In the genomic region with DNA sequence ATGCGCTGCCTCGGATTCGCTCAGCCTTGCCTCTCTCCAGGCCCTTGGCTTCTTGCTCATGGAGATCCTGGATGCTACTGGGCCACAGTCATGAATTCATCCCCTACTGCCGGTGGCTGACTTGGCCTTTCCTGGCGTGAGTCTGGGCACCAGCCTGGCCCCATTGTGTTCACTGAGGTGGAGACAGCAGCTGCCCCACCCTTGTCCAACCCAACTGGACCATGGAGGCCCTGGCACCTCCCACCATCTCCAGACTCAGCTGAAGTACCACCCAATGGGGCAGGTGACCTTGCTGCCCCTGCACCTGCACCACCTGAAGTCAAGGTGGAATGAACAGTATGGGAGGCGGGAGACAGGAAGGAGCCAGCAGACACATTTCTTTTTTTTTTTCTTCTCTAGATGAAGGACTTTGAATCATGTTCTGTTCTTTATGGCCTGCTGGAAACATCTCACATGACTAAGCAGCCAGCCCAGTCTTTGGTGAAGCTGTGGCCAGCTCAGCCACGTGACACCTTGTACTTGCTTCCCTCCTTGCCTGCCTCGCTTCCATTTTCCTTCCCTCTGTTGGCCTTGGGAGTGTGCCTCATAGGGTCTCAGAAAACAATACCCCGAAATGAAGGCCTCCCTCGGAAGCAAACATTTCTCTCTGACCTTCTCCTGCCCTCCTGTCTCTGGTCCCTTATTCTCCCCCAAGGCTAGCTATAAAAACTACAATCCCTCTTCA, we compare ENCODE assay signal across 1 cellular context.
TF ChIP-seq lines count a peak whose summit lies in the region.

No MANE protein-coding gene starts in this region.

TF ChIP-seq in K562, 482 proteins besides CTCF, POLR2A, EP300 and RAD21 (continued from another document and continues in another):
- TF ChIP-seq, protein P1, sequence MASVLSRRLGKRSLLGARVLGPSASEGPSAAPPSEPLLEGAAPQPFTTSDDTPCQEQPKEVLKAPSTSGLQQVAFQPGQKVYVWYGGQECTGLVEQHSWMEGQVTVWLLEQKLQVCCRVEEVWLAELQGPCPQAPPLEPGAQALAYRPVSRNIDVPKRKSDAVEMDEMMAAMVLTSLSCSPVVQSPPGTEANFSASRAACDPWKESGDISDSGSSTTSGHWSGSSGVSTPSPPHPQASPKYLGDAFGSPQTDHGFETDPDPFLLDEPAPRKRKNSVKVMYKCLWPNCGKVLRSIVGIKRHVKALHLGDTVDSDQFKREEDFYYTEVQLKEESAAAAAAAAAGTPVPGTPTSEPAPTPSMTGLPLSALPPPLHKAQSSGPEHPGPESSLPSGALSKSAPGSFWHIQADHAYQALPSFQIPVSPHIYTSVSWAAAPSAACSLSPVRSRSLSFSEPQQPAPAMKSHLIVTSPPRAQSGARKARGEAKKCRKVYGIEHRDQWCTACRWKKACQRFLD (CRISPR knock-in tag; IDR thresholded peaks at IDR 0.05): peak; percentile 98
- no peak for TF ChIP-seq NFIX (CRISPR knock-in tag; IDR thresholded peaks at IDR 0.05; ENCODE audit: low read depth)
- TF ChIP-seq ZNF431 (CRISPR knock-in tag; IDR thresholded peaks at IDR 0.05): no peak
- no peak for TF ChIP-seq ESRRA (IDR thresholded peaks at IDR 0.05; ENCODE audit: borderline replicate concordance, low read depth)
- TF ChIP-seq ZBED1 (IDR thresholded peaks at IDR 0.05): no peak
- no peak for TF ChIP-seq BRD4 (IDR thresholded peaks at IDR 0.05)
- TF ChIP-seq TAF15 (IDR thresholded peaks at IDR 0.05; ENCODE audit: low read depth, low read length): no peak
- TF ChIP-seq MCM5 (IDR thresholded peaks at IDR 0.05; ENCODE audit: low read depth): no peak
- no peak for TF ChIP-seq NELFE (IDR thresholded peaks at IDR 0.05; ENCODE audit: insufficient read depth, insufficient read length)
- TF ChIP-seq, protein P2, sequence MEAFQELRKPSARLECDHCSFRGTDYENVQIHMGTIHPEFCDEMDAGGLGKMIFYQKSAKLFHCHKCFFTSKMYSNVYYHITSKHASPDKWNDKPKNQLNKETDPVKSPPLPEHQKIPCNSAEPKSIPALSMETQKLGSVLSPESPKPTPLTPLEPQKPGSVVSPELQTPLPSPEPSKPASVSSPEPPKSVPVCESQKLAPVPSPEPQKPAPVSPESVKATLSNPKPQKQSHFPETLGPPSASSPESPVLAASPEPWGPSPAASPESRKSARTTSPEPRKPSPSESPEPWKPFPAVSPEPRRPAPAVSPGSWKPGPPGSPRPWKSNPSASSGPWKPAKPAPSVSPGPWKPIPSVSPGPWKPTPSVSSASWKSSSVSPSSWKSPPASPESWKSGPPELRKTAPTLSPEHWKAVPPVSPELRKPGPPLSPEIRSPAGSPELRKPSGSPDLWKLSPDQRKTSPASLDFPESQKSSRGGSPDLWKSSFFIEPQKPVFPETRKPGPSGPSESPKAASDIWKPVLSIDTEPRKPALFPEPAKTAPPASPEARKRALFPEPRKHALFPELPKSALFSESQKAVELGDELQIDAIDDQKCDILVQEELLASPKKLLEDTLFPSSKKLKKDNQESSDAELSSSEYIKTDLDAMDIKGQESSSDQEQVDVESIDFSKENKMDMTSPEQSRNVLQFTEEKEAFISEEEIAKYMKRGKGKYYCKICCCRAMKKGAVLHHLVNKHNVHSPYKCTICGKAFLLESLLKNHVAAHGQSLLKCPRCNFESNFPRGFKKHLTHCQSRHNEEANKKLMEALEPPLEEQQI (IDR thresholded peaks at IDR 0.05): no peak
- no peak for TF ChIP-seq LCOR (CRISPR knock-in tag; IDR thresholded peaks at IDR 0.05)
- TF ChIP-seq, protein P3, sequence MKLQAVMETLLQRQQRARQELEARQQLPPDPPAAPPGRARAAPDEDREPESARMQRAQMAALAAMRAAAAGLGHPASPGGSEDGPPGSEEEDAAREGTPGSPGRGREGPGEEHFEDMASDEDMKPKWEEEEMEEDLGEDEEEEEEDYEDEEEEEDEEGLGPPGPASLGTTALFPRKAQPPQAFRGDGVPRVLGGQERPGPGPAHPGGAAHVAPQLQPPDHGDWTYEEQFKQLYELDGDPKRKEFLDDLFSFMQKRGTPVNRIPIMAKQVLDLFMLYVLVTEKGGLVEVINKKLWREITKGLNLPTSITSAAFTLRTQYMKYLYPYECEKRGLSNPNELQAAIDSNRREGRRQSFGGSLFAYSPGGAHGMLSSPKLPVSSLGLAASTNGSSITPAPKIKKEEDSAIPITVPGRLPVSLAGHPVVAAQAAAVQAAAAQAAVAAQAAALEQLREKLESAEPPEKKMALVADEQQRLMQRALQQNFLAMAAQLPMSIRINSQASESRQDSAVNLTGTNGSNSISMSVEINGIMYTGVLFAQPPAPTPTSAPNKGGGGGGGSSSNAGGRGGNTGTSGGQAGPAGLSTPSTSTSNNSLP (IDR thresholded peaks at IDR 0.05; ENCODE audit: borderline replicate concordance, low read depth, low read length): no peak
- TF ChIP-seq, protein P4, sequence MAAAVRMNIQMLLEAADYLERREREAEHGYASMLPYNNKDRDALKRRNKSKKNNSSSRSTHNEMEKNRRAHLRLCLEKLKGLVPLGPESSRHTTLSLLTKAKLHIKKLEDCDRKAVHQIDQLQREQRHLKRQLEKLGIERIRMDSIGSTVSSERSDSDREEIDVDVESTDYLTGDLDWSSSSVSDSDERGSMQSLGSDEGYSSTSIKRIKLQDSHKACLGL (CRISPR knock-in tag; IDR thresholded peaks at IDR 0.05; ENCODE audit: borderline replicate concordance, poor library complexity, severe bottlenecking): peak; percentile 51
- TF ChIP-seq ZNF121 (CRISPR knock-in tag; conservative IDR thresholded peaks at IDR 0.05): no peak
- no peak for TF ChIP-seq TBL1XR1 (IDR thresholded peaks at IDR 0.05; ENCODE audit: low read length in 2 of 2)
- TF ChIP-seq STAG1 (CRISPR knock-in tag; IDR thresholded peaks at IDR 0.05; ENCODE audit: borderline replicate concordance): no peak
- TF ChIP-seq SPI1 (IDR thresholded peaks at IDR 0.05; ENCODE audit: borderline replicate concordance, low read depth, low read length): no peak
- TF ChIP-seq, protein P5, sequence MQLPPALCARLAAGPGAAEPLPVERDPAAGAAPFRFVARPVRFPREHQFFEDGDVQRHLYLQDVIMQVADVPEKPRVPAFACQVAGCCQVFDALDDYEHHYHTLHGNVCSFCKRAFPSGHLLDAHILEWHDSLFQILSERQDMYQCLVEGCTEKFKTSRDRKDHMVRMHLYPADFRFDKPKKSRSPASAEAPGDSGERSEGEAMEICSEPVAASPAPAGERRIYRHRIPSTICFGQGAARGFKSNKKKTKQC (CRISPR knock-in tag; IDR thresholded peaks at IDR 0.05): no peak
- TF ChIP-seq PPARD (CRISPR knock-in tag; IDR thresholded peaks at IDR 0.05): no peak
- no peak for TF ChIP-seq CCAR2 (IDR thresholded peaks at IDR 0.05; ENCODE audit: low read depth, low read length)
- TF ChIP-seq BRCA1 (IDR thresholded peaks at IDR 0.05): no peak
- TF ChIP-seq BRCA1 (CRISPR knock-in tag; IDR thresholded peaks at IDR 0.05): no peak
- TF ChIP-seq ZNF174 (CRISPR knock-in tag; IDR thresholded peaks at IDR 0.05): no peak
- TF ChIP-seq MYC (IDR thresholded peaks at IDR 0.05; ENCODE audit: low read depth, low read length): 0 out of 2 replicates have a peak, but pooled peaks have one; percentile 17
- peak; percentile 83; the same call in 1 of the 2 replicates for TF ChIP-seq MYC (CRISPR knock-in tag; IDR thresholded peaks at IDR 0.05; ENCODE audit: borderline replicate concordance, low read depth)
- no peak for TF ChIP-seq ATF7 (IDR thresholded peaks at IDR 0.05)
- no peak for TF ChIP-seq ZNF212 (CRISPR knock-in tag; IDR thresholded peaks at IDR 0.05)
- peak; percentile 81; the same call in 1 of the 2 replicates for TF ChIP-seq PYGO2 (tag; IDR thresholded peaks at IDR 0.05)
- no peak for TF ChIP-seq EP400 (IDR thresholded peaks at IDR 0.05)
- TF ChIP-seq ZNF699 (CRISPR knock-in tag; IDR thresholded peaks at IDR 0.05; ENCODE audit: insufficient replicate concordance): no peak
- no peak for TF ChIP-seq SAFB2 (IDR thresholded peaks at IDR 0.05; ENCODE audit: borderline replicate concordance, low read depth, low read length, severe bottlenecking)
- TF ChIP-seq, protein P6, sequence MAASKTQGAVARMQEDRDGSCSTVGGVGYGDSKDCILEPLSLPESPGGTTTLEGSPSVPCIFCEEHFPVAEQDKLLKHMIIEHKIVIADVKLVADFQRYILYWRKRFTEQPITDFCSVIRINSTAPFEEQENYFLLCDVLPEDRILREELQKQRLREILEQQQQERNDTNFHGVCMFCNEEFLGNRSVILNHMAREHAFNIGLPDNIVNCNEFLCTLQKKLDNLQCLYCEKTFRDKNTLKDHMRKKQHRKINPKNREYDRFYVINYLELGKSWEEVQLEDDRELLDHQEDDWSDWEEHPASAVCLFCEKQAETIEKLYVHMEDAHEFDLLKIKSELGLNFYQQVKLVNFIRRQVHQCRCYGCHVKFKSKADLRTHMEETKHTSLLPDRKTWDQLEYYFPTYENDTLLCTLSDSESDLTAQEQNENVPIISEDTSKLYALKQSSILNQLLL (CRISPR knock-in tag; IDR thresholded peaks at IDR 0.05; ENCODE audit: borderline replicate concordance): no peak
- no peak for TF ChIP-seq PML (IDR thresholded peaks at IDR 0.05; ENCODE audit: low read length)
- TF ChIP-seq, protein P7, sequence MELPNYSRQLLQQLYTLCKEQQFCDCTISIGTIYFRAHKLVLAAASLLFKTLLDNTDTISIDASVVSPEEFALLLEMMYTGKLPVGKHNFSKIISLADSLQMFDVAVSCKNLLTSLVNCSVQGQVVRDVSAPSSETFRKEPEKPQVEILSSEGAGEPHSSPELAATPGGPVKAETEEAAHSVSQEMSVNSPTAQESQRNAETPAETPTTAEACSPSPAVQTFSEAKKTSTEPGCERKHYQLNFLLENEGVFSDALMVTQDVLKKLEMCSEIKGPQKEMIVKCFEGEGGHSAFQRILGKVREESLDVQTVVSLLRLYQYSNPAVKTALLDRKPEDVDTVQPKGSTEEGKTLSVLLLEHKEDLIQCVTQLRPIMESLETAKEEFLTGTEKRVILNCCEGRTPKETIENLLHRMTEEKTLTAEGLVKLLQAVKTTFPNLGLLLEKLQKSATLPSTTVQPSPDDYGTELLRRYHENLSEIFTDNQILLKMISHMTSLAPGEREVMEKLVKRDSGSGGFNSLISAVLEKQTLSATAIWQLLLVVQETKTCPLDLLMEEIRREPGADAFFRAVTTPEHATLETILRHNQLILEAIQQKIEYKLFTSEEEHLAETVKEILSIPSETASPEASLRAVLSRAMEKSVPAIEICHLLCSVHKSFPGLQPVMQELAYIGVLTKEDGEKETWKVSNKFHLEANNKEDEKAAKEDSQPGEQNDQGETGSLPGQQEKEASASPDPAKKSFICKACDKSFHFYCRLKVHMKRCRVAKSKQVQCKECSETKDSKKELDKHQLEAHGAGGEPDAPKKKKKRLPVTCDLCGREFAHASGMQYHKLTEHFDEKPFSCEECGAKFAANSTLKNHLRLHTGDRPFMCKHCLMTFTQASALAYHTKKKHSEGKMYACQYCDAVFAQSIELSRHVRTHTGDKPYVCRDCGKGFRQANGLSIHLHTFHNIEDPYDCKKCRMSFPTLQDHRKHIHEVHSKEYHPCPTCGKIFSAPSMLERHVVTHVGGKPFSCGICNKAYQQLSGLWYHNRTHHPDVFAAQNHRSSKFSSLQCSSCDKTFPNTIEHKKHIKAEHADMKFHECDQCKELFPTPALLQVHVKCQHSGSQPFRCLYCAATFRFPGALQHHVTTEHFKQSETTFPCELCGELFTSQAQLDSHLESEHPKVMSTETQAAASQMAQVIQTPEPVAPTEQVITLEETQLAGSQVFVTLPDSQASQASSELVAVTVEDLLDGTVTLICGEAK (IDR thresholded peaks at IDR 0.05): no peak
- TF ChIP-seq, protein P7 (CRISPR knock-in tag; IDR thresholded peaks at IDR 0.05): no peak
- TF ChIP-seq, protein P8, sequence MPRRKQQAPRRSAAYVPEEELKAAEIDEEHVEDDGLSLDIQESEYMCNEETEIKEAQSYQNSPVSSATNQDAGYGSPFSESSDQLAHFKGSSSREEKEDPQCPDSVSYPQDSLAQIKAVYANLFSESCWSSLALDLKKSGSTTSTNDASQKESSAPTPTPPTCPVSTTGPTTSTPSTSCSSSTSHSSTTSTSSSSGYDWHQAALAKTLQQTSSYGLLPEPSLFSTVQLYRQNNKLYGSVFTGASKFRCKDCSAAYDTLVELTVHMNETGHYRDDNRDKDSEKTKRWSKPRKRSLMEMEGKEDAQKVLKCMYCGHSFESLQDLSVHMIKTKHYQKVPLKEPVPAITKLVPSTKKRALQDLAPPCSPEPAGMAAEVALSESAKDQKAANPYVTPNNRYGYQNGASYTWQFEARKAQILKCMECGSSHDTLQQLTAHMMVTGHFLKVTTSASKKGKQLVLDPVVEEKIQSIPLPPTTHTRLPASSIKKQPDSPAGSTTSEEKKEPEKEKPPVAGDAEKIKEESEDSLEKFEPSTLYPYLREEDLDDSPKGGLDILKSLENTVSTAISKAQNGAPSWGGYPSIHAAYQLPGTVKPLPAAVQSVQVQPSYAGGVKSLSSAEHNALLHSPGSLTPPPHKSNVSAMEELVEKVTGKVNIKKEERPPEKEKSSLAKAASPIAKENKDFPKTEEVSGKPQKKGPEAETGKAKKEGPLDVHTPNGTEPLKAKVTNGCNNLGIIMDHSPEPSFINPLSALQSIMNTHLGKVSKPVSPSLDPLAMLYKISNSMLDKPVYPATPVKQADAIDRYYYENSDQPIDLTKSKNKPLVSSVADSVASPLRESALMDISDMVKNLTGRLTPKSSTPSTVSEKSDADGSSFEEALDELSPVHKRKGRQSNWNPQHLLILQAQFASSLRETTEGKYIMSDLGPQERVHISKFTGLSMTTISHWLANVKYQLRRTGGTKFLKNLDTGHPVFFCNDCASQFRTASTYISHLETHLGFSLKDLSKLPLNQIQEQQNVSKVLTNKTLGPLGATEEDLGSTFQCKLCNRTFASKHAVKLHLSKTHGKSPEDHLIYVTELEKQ (CRISPR knock-in tag; IDR thresholded peaks at IDR 0.05): peak; percentile 65
- no peak for TF ChIP-seq FOXA1 (IDR thresholded peaks at IDR 0.05; ENCODE audit: borderline replicate concordance)
